8 cellular contexts compared by ENCODE assay signal in the genomic region with DNA sequence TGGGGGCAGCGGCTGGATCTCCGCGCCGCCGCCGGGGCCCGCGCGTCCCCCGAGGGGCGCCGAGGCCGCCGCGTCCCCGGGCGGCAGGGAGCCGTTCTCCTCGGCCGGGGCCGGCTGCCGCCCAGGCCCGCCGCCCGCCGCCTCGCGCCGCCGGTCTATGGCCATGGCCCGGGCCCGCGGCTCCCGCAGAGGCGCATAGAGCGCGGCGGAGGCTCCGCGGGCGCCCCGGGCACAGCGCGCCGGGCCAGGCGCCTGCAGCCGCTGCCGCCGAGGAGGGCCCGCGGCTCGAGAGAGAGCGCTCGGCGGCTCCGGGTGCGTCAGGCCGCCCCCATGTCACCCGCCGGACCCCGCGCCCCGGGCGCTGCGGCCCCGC. TPM values are rescaled to one million over a fixed set of nuclear protein-coding genes. Genes with fewer than 3 reads are reported as not detected.
DNase-seq lines count a peak whose midpoint lies in the region; ATAC-seq and TF ChIP-seq lines count a peak whose summit lies in the region.

No MANE protein-coding gene starts in this region.

- H3K4me3 Mint-ChIP-seq in activated naive CD4-positive, alpha-beta T cell treated with anti-CD3 and anti-CD28 coated beads for 36 hours, result no peak overlapping the region
- H3K4me3 Mint-ChIP-seq in stimulated activated effector memory CD8-positive, alpha-beta T cell treated with anti-CD3 and anti-CD28 coated beads, Interleukin-12 subunit alpha, Interleukin-12 subunit beta, amount 100 ng/mL, for 72 hours, result no peak overlapping the region
- H3K4me3 Mint-ChIP-seq in activated CD4-positive, alpha-beta memory T cell treated with anti-CD3 and anti-CD28 coated beads, Interleukin-2, amount 10 ng/mL, durations not matched to agents 7 days and 5 days, result no peak overlapping the region
- no peak overlapping the region for H3K4me3 Mint-ChIP-seq in osteocyte (ENCODE audit: unreplicated experiment)

- peaks cover 8% of the 10 kb centered on the region for H3K27me3 Mint-ChIP-seq in activated naive CD4-positive, alpha-beta T cell treated with anti-CD3 and anti-CD28 coated beads for 36 hours (ENCODE audit: low read depth)
- H3K27me3 Mint-ChIP-seq in activated CD4-positive, alpha-beta memory T cell treated with anti-CD3 and anti-CD28 coated beads, Interleukin-2, amount 10 ng/mL, durations not matched to agents 7 days and 5 days, result peaks cover 43% of the 10 kb centered on the region
- H3K27me3 Mint-ChIP-seq in osteocyte (ENCODE audit: unreplicated experiment), result no peaks in the 10 kb centered on the region

- no peak overlapping the region for H3K27ac Mint-ChIP-seq in activated naive CD4-positive, alpha-beta T cell treated with anti-CD3 and anti-CD28 coated beads, Interleukin-2, amount 50 U/mL, for 72 hours
- H3K27ac Mint-ChIP-seq in activated naive CD4-positive, alpha-beta T cell treated with anti-CD3 and anti-CD28 coated beads for 36 hours, result no peak overlapping the region
- H3K27ac Mint-ChIP-seq in stimulated activated effector memory CD8-positive, alpha-beta T cell treated with anti-CD3 and anti-CD28 coated beads, Interleukin-12 subunit alpha, Interleukin-12 subunit beta, amount 100 ng/mL, for 72 hours, result no peak overlapping the region
- no peak overlapping the region for H3K27ac Mint-ChIP-seq in activated CD4-positive, alpha-beta memory T cell treated with anti-CD3 and anti-CD28 coated beads, Interleukin-2, amount 10 ng/mL, durations not matched to agents 7 days and 5 days
- H3K27ac Mint-ChIP-seq in osteocyte (ENCODE audit: unreplicated experiment), result no peak overlapping the region

- H3K4me1 ChIP-seq in foreskin keratinocyte, result peaks cover 12% of the 10 kb centered on the region

- peak; percentile 40 to 54 for ATAC-seq in activated naive CD4-positive, alpha-beta T cell treated with anti-CD3 and anti-CD28 coated beads, Interleukin-2, amount 50 U/mL, for 72 hours
- ATAC-seq in foreskin keratinocyte (peak; percentile 49), HG03135 (IDR thresholded peaks at IDR 0.05; ENCODE audit: unreplicated experiment) (no peak)
- peak; percentile 60 for ATAC-seq in stimulated activated effector memory CD8-positive, alpha-beta T cell treated with anti-CD3 and anti-CD28 coated beads, Interleukin-12 subunit alpha, Interleukin-12 subunit beta, amount 100 ng/mL, for 72 hours

- H3K36me3 Mint-ChIP-seq in activated naive CD4-positive, alpha-beta T cell treated with anti-CD3 and anti-CD28 coated beads, Interleukin-2, amount 50 U/mL, for 72 hours, result no peaks in the 10 kb centered on the region
- no peaks in the 10 kb centered on the region for H3K36me3 Mint-ChIP-seq in activated naive CD4-positive, alpha-beta T cell treated with anti-CD3 and anti-CD28 coated beads for 36 hours (ENCODE audit: low read depth)
- H3K36me3 Mint-ChIP-seq in stimulated activated effector memory CD8-positive, alpha-beta T cell treated with anti-CD3 and anti-CD28 coated beads, Interleukin-12 subunit alpha, Interleukin-12 subunit beta, amount 100 ng/mL, for 72 hours, result no peaks in the 10 kb centered on the region
- H3K36me3 Mint-ChIP-seq in activated CD4-positive, alpha-beta memory T cell treated with anti-CD3 and anti-CD28 coated beads, Interleukin-2, amount 10 ng/mL, durations not matched to agents 7 days and 5 days (ENCODE audit: low read depth), result no peaks in the 10 kb centered on the region
- no peaks in the 10 kb centered on the region for H3K36me3 Mint-ChIP-seq in osteocyte (ENCODE audit: unreplicated experiment)

- CTCF ChIA-PET in activated naive CD4-positive, alpha-beta T cell treated with anti-CD3 and anti-CD28 coated beads for 36 hours (lab: Charles Lee), result no interaction called here
- CTCF ChIA-PET in activated CD4-positive, alpha-beta memory T cell treated with anti-CD3 and anti-CD28 coated beads, Interleukin-2, amount 10 ng/mL, durations not matched to agents 7 days and 5 days (lab: Charles Lee), result no interaction called here

- intact Hi-C loops in activated naive CD4-positive, alpha-beta T cell treated with anti-CD3 and anti-CD28 coated beads for 36 hours (cut with micrococcal nuclease), result loop anchor here (2.0 to 10.0 kb wide), 7 partner anchors 139 to 680 kb away; a partner anchor contains a TSS

- no peak overlapping the region for H3K27ac ChIP-seq in foreskin keratinocyte

- H3K27me3 ChIP-seq in foreskin keratinocyte, result peaks cover 36% of the 10 kb centered on the region

- POLR2A ChIA-PET in activated CD4-positive, alpha-beta memory T cell treated with anti-CD3 and anti-CD28 coated beads, Interleukin-2, amount 10 ng/mL, durations not matched to agents 7 days and 5 days (lab: Charles Lee), result no interaction called here

- peak in 1 of 2 donors; percentile 22 for DNase-seq in activated naive CD4-positive, alpha-beta T cell treated with anti-CD3 and anti-CD28 coated beads, Interleukin-2, amount 50 U/mL, for 72 hours (ENCODE audit: low spot score in 2 of 2)
- DNase-seq in activated naive CD4-positive, alpha-beta T cell treated with anti-CD3 and anti-CD28 coated beads for 36 hours, result no peak
- DNase-seq in NCI-H69 (lab: John Stamatoyannopoulos, UW) (peak; percentile 70), foreskin keratinocyte (no peak), osteocyte (ENCODE audit: extremely low spot score, unreplicated experiment) (no peak)
- DNase-seq in stimulated activated effector memory CD8-positive, alpha-beta T cell treated with anti-CD3 and anti-CD28 coated beads, Interleukin-12 subunit alpha, Interleukin-12 subunit beta, amount 100 ng/mL, for 72 hours (ENCODE audit: low spot score in 2 of 2), result no peak
- DNase-seq in activated CD4-positive, alpha-beta memory T cell treated with anti-CD3 and anti-CD28 coated beads, Interleukin-2, amount 10 ng/mL, durations not matched to agents 7 days and 5 days, result no peak

- TF ChIP-seq CTCF in foreskin keratinocyte (conservative IDR thresholded peaks at IDR 0.05) (no peak), osteocyte (IDR thresholded peaks at IDR 0.05) (no peak)

- peaks cover 14% of the 10 kb centered on the region for H3K4me1 Mint-ChIP-seq in activated naive CD4-positive, alpha-beta T cell treated with anti-CD3 and anti-CD28 coated beads for 36 hours (ENCODE audit: low read depth)
- peaks cover 9% of the 10 kb centered on the region for H3K4me1 Mint-ChIP-seq in stimulated activated effector memory CD8-positive, alpha-beta T cell treated with anti-CD3 and anti-CD28 coated beads, Interleukin-12 subunit alpha, Interleukin-12 subunit beta, amount 100 ng/mL, for 72 hours
- H3K4me1 Mint-ChIP-seq in activated CD4-positive, alpha-beta memory T cell treated with anti-CD3 and anti-CD28 coated beads, Interleukin-2, amount 10 ng/mL, durations not matched to agents 7 days and 5 days, result peaks cover 5% of the 10 kb centered on the region
- H3K4me1 Mint-ChIP-seq in osteocyte (ENCODE audit: unreplicated experiment), result peaks cover 8% of the 10 kb centered on the region

- H3K9me3 Mint-ChIP-seq in activated naive CD4-positive, alpha-beta T cell treated with anti-CD3 and anti-CD28 coated beads, Interleukin-2, amount 50 U/mL, for 72 hours, result no peaks in the 10 kb centered on the region
- H3K9me3 Mint-ChIP-seq in activated naive CD4-positive, alpha-beta T cell treated with anti-CD3 and anti-CD28 coated beads for 36 hours, result no peaks in the 10 kb centered on the region
- H3K9me3 Mint-ChIP-seq in stimulated activated effector memory CD8-positive, alpha-beta T cell treated with anti-CD3 and anti-CD28 coated beads, Interleukin-12 subunit alpha, Interleukin-12 subunit beta, amount 100 ng/mL, for 72 hours, result no peaks in the 10 kb centered on the region
- H3K9me3 Mint-ChIP-seq in activated CD4-positive, alpha-beta memory T cell treated with anti-CD3 and anti-CD28 coated beads, Interleukin-2, amount 10 ng/mL, durations not matched to agents 7 days and 5 days, result no peaks in the 10 kb centered on the region
- no peaks in the 10 kb centered on the region for H3K9me3 Mint-ChIP-seq in osteocyte (ENCODE audit: unreplicated experiment)

RNA-seq across cellular contexts. Expression of a gene that starts 0.5 kb away (rescaled TPM):
- total RNA-seq in activated naive CD4-positive, alpha-beta T cell treated with anti-CD3 and anti-CD28 coated beads, Interleukin-2, amount 50 U/mL, for 72 hours, result under 1 TPM; 0.27 to 0.72 TPM
- total RNA-seq in activated naive CD4-positive, alpha-beta T cell treated with anti-CD3 and anti-CD28 coated beads for 36 hours, result 1 to 10 TPM; 1.3 to 1.4 TPM
- 2.2 and 2.8 TPM in 2 replicates for total RNA-seq in foreskin keratinocyte
- polyA plus RNA-seq in foreskin keratinocyte, result 1.1 and 1.3 TPM in 2 replicates
- under 1 TPM; 0.75 to 0.83 TPM for total RNA-seq in activated CD4-positive, alpha-beta memory T cell treated with anti-CD3 and anti-CD28 coated beads, Interleukin-2, amount 10 ng/mL, durations not matched to agents 7 days and 5 days
- 10.2 and 10.4 TPM in 2 replicates for total RNA-seq in osteocyte
